In genomic region chr14:64889352-64889751, GRCh38 we compare ENCODE assay signal across 2 cellular contexts.
TF ChIP-seq lines count a peak whose summit lies in the region.

No MANE protein-coding gene starts in this region.

TF ChIP-seq in GM12891, 5 proteins besides CTCF, POLR2A, EP300 and RAD21:
- TF ChIP-seq POU2F2 (IDR thresholded peaks at IDR 0.05; ENCODE audit: low read depth, low read length) (no peak), TAF1 (IDR thresholded peaks at IDR 0.05; ENCODE audit: low read depth, low read length) (no peak), PAX5 (IDR thresholded peaks at IDR 0.05; ENCODE audit: insufficient read depth, low read length, severe bottlenecking) (no peak), POLR2AphosphoS5 (IDR thresholded peaks at IDR 0.05; ENCODE audit: low read depth, low read length) (no peak), SPI1 (IDR thresholded peaks at IDR 0.05; ENCODE audit: low read depth, low read length) (no peak)

TF ChIP-seq in K562, 482 proteins besides CTCF, POLR2A, EP300 and RAD21:
- TF ChIP-seq MBD1 (CRISPR knock-in tag; IDR thresholded peaks at IDR 0.05) (no peak), ZNF316 (IDR thresholded peaks at IDR 0.05) (peak; percentile 19; the same call in 1 of the 2 replicates), CXXC5 (CRISPR knock-in tag; IDR thresholded peaks at IDR 0.05) (no peak)
